8 cellular contexts compared by ENCODE assay signal in the genomic region with DNA sequence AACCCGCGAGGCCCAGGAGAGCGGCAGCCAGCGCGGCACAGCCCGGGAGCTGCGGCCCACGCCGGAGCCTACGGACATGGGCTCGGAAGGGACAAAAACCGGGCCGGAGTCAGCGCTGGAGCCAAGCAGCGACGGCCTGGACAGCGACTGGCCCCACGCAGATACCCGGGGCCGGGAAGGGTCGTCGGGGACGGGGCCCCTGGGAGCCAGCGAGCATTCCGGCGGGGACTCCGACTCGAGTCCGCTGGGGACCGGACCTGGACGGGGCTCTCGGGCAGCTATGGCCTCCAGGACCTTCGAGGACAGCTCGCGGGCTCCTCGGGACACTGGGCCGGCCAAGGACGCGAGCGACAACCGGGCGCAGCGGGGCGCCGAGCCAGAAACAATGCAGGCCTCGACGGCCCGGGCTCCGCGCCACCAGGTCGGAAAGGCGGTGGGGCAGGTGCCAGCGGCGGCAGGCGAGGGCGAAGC.
DNase-seq lines count a peak whose midpoint lies in the region; ATAC-seq and FAIRE-seq lines count a peak whose summit lies in the region.

No MANE protein-coding gene starts in this region.

- peaks cover 7% of the 10 kb centered on the region for H3K4me1 Mint-ChIP-seq in activated naive CD8-positive, alpha-beta T cell treated with anti-CD3 and anti-CD28 coated beads, Interleukin-2, amount 50 U/mL, for 24 hours

- H3K36me3 Mint-ChIP-seq in activated naive CD8-positive, alpha-beta T cell treated with anti-CD3 and anti-CD28 coated beads, Interleukin-2, amount 50 U/mL, for 24 hours (ENCODE audit: low read depth) = no peaks in the 10 kb centered on the region

- no peak for FAIRE-seq in GM19239 (lab: Jason Lieb, UNC)

- H3K9me3 Mint-ChIP-seq in activated naive CD8-positive, alpha-beta T cell treated with anti-CD3 and anti-CD28 coated beads, Interleukin-2, amount 50 U/mL, for 24 hours = no peaks in the 10 kb centered on the region

- H3K27me3 Mint-ChIP-seq in activated naive CD8-positive, alpha-beta T cell treated with anti-CD3 and anti-CD28 coated beads, Interleukin-2, amount 50 U/mL, for 24 hours = no peaks in the 10 kb centered on the region

- peak; percentile 17 for ATAC-seq in GM18519 (IDR thresholded peaks at IDR 0.05; ENCODE audit: low FRiP score, unreplicated experiment)
- ATAC-seq in HG03045 (IDR thresholded peaks at IDR 0.05; ENCODE audit: unreplicated experiment) = peak; percentile 23
- peak; percentile 7 for ATAC-seq in activated naive CD8-positive, alpha-beta T cell treated with anti-CD3 and anti-CD28 coated beads, Interleukin-2, amount 50 U/mL, for 24 hours
- peak; percentile 19 for ATAC-seq in stimulated activated naive CD8-positive, alpha-beta T cell treated with anti-CD3 and anti-CD28 coated beads, Interleukin-15, Interleukin-2, amounts not matched to agents 100 U/mL and 50 U/mL, for 24 hours

- no peak for DNase-seq in activated naive CD8-positive, alpha-beta T cell treated with anti-CD3 and anti-CD28 coated beads, Interleukin-2, amount 50 U/mL, for 24 hours
- DNase-seq in inferior parietal cortex (ENCODE audit: extremely low spot score) (peak; percentile 4), GM19239 (ENCODE audit: insufficient read length, low spot score) (no peak), cerebellar nuclear complex (lab: John Stamatoyannopoulos, UW) (no peak), NCI-H1105 treated with DMSO at 0.1 percent for 48 hours (lab: John Stamatoyannopoulos, UW) (no peak)
- DNase-seq in stimulated activated naive CD8-positive, alpha-beta T cell treated with anti-CD3 and anti-CD28 coated beads, Interleukin-15, Interleukin-2, amounts not matched to agents 100 U/mL and 50 U/mL, for 24 hours = no peak

- peak overlapping the region; percentile 65 for H3K4me3 Mint-ChIP-seq in activated naive CD8-positive, alpha-beta T cell treated with anti-CD3 and anti-CD28 coated beads, Interleukin-2, amount 50 U/mL, for 24 hours

- no peak overlapping the region for H3K27ac Mint-ChIP-seq in activated naive CD8-positive, alpha-beta T cell treated with anti-CD3 and anti-CD28 coated beads, Interleukin-2, amount 50 U/mL, for 24 hours
